ENCODE assay signal across 6 cellular contexts in the genomic region with DNA sequence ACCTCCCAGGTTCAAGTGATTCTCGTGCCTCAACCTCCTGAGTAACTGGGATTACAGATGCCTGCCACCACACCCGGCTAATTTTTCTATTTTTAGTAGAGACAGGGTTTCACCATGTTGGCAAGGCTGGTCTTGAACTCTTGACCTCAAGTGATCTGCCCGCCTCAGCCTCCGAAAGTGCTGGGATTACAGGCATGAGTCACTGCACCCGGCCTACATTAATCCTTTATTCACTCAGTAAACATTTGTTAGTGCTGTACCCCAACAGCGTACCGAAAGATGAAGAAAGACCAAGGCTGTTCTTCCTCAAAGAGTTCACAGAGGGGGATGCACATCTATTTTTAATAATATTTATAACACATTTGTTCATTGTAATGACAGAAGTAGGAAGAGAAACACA.
A peak's percentile ranks its signal among the peaks of the same experiment; 100 is the strongest.
DNase-seq lines count a peak whose midpoint lies in the region; ATAC-seq and TF ChIP-seq lines count a peak whose summit lies in the region.
"Not testable (repeated sequence)": the region's sequence is repeated elsewhere in the genome, so short reads cannot be mapped to it uniquely, and the experiment has no call there.

No MANE protein-coding gene starts in this region.

- ATAC-seq in esophagus mucosa = peak; percentile 47

- POLR2A ChIA-PET in RWPE1 (lab: Yijun Ruan, JAX; ENCODE audit: low non-redundant PET) = not testable (repeated sequence)

- not testable (repeated sequence) for H3K27me3 ChIP-seq in WERI-Rb-1 (ENCODE audit: insufficient read depth, low read depth, severe bottlenecking)

- H3K9me3 ChIP-seq in WERI-Rb-1 (ENCODE audit: severe bottlenecking) = not testable (repeated sequence)

- DNase-seq in ELR (ENCODE audit: low read depth) (peak; percentile 25), MV-4-11 (lab: John Stamatoyannopoulos, UW) (peak; percentile 72), RWPE1 (ENCODE audit: low spot score) (peak; percentile 25), WERI-Rb-1 (peak; percentile 46), retinal pigment epithelial cell (ENCODE audit: low read depth) (peak; percentile 43)

- H3K27ac ChIP-seq in RWPE1, WERI-Rb-1: not testable (repeated sequence)

- H3K4me3 ChIP-seq in WERI-Rb-1 (ENCODE audit: low read depth, low read length); retinal pigment epithelial cell (ENCODE audit: low read length): not testable (repeated sequence)

- H3K36me3 ChIP-seq in WERI-Rb-1 = not testable (repeated sequence)

- CTCF ChIA-PET in RWPE1 (lab: Yijun Ruan, JAX) = not testable (repeated sequence)

- TF ChIP-seq CTCF in RWPE1 (conservative IDR thresholded peaks at IDR 0.05; ENCODE audit: low read depth); WERI-Rb-1 (IDR thresholded peaks at IDR 0.05; ENCODE audit: low read depth, low read length); retinal pigment epithelial cell (conservative IDR thresholded peaks at IDR 0.05; ENCODE audit: low read depth, low read length): not testable (repeated sequence)
